ENCODE assay signal across 24 cellular contexts in the genomic region with DNA sequence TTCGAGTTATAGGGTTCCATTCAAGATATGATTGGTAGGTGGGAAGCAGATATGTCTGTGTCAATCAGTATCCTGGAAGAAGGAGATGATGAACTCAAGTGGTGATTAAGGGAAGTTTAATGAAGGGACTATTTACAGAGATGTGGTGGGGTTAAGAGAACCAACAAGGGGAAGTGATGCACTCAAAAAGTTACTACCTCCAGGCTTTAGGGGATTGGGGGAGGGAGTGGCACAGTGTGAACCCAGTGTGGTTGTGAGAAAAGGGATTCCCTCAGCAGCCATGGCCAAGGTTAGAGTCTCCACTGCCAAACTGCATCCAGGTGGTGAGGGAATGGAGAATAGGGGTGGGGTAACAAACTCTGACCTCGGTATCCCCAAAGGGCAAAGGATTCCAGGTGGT. TPM values are rescaled to one million over a fixed set of nuclear protein-coding genes. Genes with fewer than 3 reads are reported as not detected.
"Had no signal": no experiment of that assay in that cellular context is flagged by ENCODE, and none has a peak within 500 bp of the region (broad histone marks: within the 10 kb centered on the region; RNA-seq: fewer than 3 reads in every experiment).

No MANE protein-coding gene starts in this region.

- H3K27me3 Mint-ChIP-seq: natural killer cell treated with Interleukin-12 subunit alpha and Interleukin-12 subunit beta and Interleukin-15 and Interleukin-18, amount 100 ng/mL, for 72 hours; type B pancreatic cell had no signal

- ATAC-seq: heart left ventricle; left colon; left ventricle myocardium superior; natural killer cell treated with Interleukin-12 subunit alpha and Interleukin-12 subunit beta and Interleukin-15 and Interleukin-18, amount 100 ng/mL, for 72 hours had no signal

- DNase-seq: dermis blood vessel endothelial cell; heart left ventricle; hippocampal formation; left colon; left ventricle myocardium superior; mesenchymal stem cell; midbrain; nucleus accumbens; ovary; sigmoid colon; stimulated activated CD4-positive, alpha-beta T cell treated with anti-CD3 and anti-CD28 coated beads, Interleukin-2, amount 100 ng/mL, for 24 hours; stimulated activated CD4-positive, alpha-beta T cell treated with anti-CD3 and anti-CD28 coated beads, Interleukin-4, amount 100 ng/mL, for 4 hours; stimulated activated naive CD4-positive, alpha-beta T cell; thyroid gland had no signal

- FAIRE-seq: endothelial cell of umbilical vein, frontal cortex, urothelium cell line had no signal

- H3K4me1 Mint-ChIP-seq: neural progenitor cell had no signal

- H3K9me3 Mint-ChIP-seq: natural killer cell treated with Interleukin-12 subunit alpha and Interleukin-12 subunit beta and Interleukin-15 and Interleukin-18, amount 100 ng/mL, for 72 hours; neural progenitor cell; type B pancreatic cell had no signal

- H3K4me3 ChIP-seq: heart left ventricle, lung, neural progenitor cell, ovary, right atrium auricular region, sigmoid colon, skin epidermis, suprapubic skin, thyroid gland had no signal

- H3K36me3 ChIP-seq: ovary had no signal

- H3K27ac Mint-ChIP-seq: natural killer cell treated with Interleukin-12 subunit alpha and Interleukin-12 subunit beta and Interleukin-15 and Interleukin-18, amount 100 ng/mL, for 72 hours; neural progenitor cell; type B pancreatic cell had no signal

- H3K4me3 Mint-ChIP-seq: natural killer cell treated with Interleukin-12 subunit alpha and Interleukin-12 subunit beta and Interleukin-15 and Interleukin-18, amount 100 ng/mL, for 72 hours; neural progenitor cell; type B pancreatic cell had no signal

- H3K27me3 ChIP-seq: heart left ventricle, neural progenitor cell, ovary, right atrium auricular region, sigmoid colon, suprapubic skin, thyroid gland had no signal

RNA-seq across cellular contexts. Expression of a gene that starts 59.8 kb away (rescaled TPM):
- total RNA-seq: endothelial cell of umbilical vein; natural killer cell treated with Interleukin-12 subunit alpha and Interleukin-12 subunit beta and Interleukin-15 and Interleukin-18, amount 100 ng/mL, for 72 hours had no signal
